Comparison of ENCODE assay signal across 1 cellular context in genomic region chr4:98794565-98795205, GRCh38.
A peak's percentile ranks its signal among the peaks of the same experiment; 100 is the strongest.
TF ChIP-seq lines count a peak whose summit lies in the region.

No MANE protein-coding gene starts in this region.

TF ChIP-seq in K562, 482 proteins besides CTCF, POLR2A, EP300 and RAD21 (continued from another document and continues in another):
- TF ChIP-seq JUND (IDR thresholded peaks at IDR 0.05; ENCODE audit: borderline replicate concordance, low read depth, low read length) (peak; percentile 85), JUND (tag; IDR thresholded peaks at IDR 0.05; ENCODE audit: borderline replicate concordance, low read depth, low read length) (peak; percentile 82; the same call in 2 of the 3 replicates), MYC (IDR thresholded peaks at IDR 0.05; ENCODE audit: low read depth, low read length) (no peak), MYC (CRISPR knock-in tag; IDR thresholded peaks at IDR 0.05; ENCODE audit: borderline replicate concordance, low read depth) (no peak), ZNF165 (CRISPR knock-in tag; IDR thresholded peaks at IDR 0.05; ENCODE audit: borderline replicate concordance) (no peak), NEUROD1 (IDR thresholded peaks at IDR 0.05; ENCODE audit: borderline replicate concordance, low read depth, low read length, partially characterized antibody) (no peak), SMAD1 (IDR thresholded peaks at IDR 0.05; ENCODE audit: low read depth, low read length, partially characterized antibody) (no peak), ZBTB1 (CRISPR knock-in tag; IDR thresholded peaks at IDR 0.05; ENCODE audit: borderline replicate concordance, low read depth) (no peak), DPF2 (IDR thresholded peaks at IDR 0.05) (peak; percentile 77), U2AF1 (optimal IDR thresholded peaks at IDR 0.05; ENCODE audit: low read depth, low read length) (no peak), RBM14 (IDR thresholded peaks at IDR 0.05; ENCODE audit: borderline replicate concordance, insufficient read depth, low read depth, low read length) (no peak), ARID2 (IDR thresholded peaks at IDR 0.05) (no peak), C11orf30 (IDR thresholded peaks at IDR 0.05; ENCODE audit: low read depth) (peak; percentile 93), CREM (IDR thresholded peaks at IDR 0.05; ENCODE audit: low read depth) (no peak), NR2C2 (CRISPR knock-in tag; IDR thresholded peaks at IDR 0.05) (no peak), NR2C2 (tag; IDR thresholded peaks at IDR 0.05) (0 out of 2 replicates have a peak, but pooled peaks have one; percentile 4), CHD2 (IDR thresholded peaks at IDR 0.05; ENCODE audit: low read depth, low read length) (no peak), VEZF1 (CRISPR knock-in tag; IDR thresholded peaks at IDR 0.05) (no peak), BHLHE40 (IDR thresholded peaks at IDR 0.05; ENCODE audit: low read length) (no peak), NFE2 (IDR thresholded peaks at IDR 0.05; ENCODE audit: low read depth) (peak; percentile 98), KLF13 (tag; IDR thresholded peaks at IDR 0.05; ENCODE audit: borderline replicate concordance, low read depth) (no peak), PTRF (tag; IDR thresholded peaks at IDR 0.05) (no peak), CBFA2T3 (IDR thresholded peaks at IDR 0.05) (peak; percentile 13; the same call in 1 of the 2 replicates), RFX7 (CRISPR knock-in tag; IDR thresholded peaks at IDR 0.05) (no peak), ETV6 (IDR thresholded peaks at IDR 0.05; ENCODE audit: borderline replicate concordance in 1 of 2, low read depth in 2 of 2, low read length in 1 of 2) (no peak), ETV6 (CRISPR knock-in tag; IDR thresholded peaks at IDR 0.05; ENCODE audit: borderline replicate concordance) (no peak), ZNF124 (CRISPR knock-in tag; IDR thresholded peaks at IDR 0.05) (no peak), DACH1 (IDR thresholded peaks at IDR 0.05; ENCODE audit: partially characterized antibody) (no peak), ETV1 (tag; conservative IDR thresholded peaks at IDR 0.05; ENCODE audit: low read depth) (peak; percentile 45; the same call in 1 of the 2 replicates), BRD9 (IDR thresholded peaks at IDR 0.05; ENCODE audit: low read depth, partially characterized antibody) (peak; percentile 76), RBM34 (IDR thresholded peaks at IDR 0.05; ENCODE audit: borderline replicate concordance, insufficient read depth, low read length) (no peak), ATF3 (IDR thresholded peaks at IDR 0.05) (peak; percentile 65), ATF3 (CRISPR knock-in tag; conservative IDR thresholded peaks at IDR 0.05) (no peak), ZHX1 (conservative IDR thresholded peaks at IDR 0.05; ENCODE audit: low read length) (no peak), ZNF277 (CRISPR knock-in tag; IDR thresholded peaks at IDR 0.05; ENCODE audit: borderline replicate concordance) (no peak), HNRNPUL1 (IDR thresholded peaks at IDR 0.05; ENCODE audit: low read length) (no peak), FOXM1 (IDR thresholded peaks at IDR 0.05; ENCODE audit: low read depth) (no peak), FOXM1 (CRISPR knock-in tag; IDR thresholded peaks at IDR 0.05; ENCODE audit: low read depth) (no peak), RBFOX2 (IDR thresholded peaks at IDR 0.05; ENCODE audit: low read depth, low read length) (no peak), PHB2 (IDR thresholded peaks at IDR 0.05; ENCODE audit: low read depth) (no peak), SFPQ (IDR thresholded peaks at IDR 0.05; ENCODE audit: low read depth, low read length) (no peak), BACH1 (tag; IDR thresholded peaks at IDR 0.05) (peak; percentile 56; the same call in 1 of the 2 replicates), ZNF778 (CRISPR knock-in tag; IDR thresholded peaks at IDR 0.05) (no peak), MXI1 (IDR thresholded peaks at IDR 0.05; ENCODE audit: low read depth, low read length) (no peak), FOXK2 (conservative IDR thresholded peaks at IDR 0.05 in 1 of 2, IDR thresholded peaks at IDR 0.05 in 1 of 2; ENCODE audit: low read depth in 2 of 2) (no peak), ZNF347 (CRISPR knock-in tag; IDR thresholded peaks at IDR 0.05; ENCODE audit: low read depth) (no peak), IRF9 (tag; IDR thresholded peaks at IDR 0.05) (no peak), ZNF24 (IDR thresholded peaks at IDR 0.05) (no peak), EGR1 (conservative IDR thresholded peaks at IDR 0.05) (peak; percentile 42; the same call in 1 of the 2 replicates), CREB1 (IDR thresholded peaks at IDR 0.05) (no peak), CREB1 (CRISPR knock-in tag; IDR thresholded peaks at IDR 0.05) (no peak), MAFF (IDR thresholded peaks at IDR 0.05; ENCODE audit: low read length) (peak; percentile 90)
- TF ChIP-seq, protein P1, sequence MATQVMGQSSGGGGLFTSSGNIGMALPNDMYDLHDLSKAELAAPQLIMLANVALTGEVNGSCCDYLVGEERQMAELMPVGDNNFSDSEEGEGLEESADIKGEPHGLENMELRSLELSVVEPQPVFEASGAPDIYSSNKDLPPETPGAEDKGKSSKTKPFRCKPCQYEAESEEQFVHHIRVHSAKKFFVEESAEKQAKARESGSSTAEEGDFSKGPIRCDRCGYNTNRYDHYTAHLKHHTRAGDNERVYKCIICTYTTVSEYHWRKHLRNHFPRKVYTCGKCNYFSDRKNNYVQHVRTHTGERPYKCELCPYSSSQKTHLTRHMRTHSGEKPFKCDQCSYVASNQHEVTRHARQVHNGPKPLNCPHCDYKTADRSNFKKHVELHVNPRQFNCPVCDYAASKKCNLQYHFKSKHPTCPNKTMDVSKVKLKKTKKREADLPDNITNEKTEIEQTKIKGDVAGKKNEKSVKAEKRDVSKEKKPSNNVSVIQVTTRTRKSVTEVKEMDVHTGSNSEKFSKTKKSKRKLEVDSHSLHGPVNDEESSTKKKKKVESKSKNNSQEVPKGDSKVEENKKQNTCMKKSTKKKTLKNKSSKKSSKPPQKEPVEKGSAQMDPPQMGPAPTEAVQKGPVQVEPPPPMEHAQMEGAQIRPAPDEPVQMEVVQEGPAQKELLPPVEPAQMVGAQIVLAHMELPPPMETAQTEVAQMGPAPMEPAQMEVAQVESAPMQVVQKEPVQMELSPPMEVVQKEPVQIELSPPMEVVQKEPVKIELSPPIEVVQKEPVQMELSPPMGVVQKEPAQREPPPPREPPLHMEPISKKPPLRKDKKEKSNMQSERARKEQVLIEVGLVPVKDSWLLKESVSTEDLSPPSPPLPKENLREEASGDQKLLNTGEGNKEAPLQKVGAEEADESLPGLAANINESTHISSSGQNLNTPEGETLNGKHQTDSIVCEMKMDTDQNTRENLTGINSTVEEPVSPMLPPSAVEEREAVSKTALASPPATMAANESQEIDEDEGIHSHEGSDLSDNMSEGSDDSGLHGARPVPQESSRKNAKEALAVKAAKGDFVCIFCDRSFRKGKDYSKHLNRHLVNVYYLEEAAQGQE (CRISPR knock-in tag; IDR thresholded peaks at IDR 0.05; ENCODE audit: low read depth) = no peak
- TF ChIP-seq, protein P2, sequence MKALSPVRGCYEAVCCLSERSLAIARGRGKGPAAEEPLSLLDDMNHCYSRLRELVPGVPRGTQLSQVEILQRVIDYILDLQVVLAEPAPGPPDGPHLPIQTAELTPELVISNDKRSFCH (CRISPR knock-in tag; IDR thresholded peaks at IDR 0.05) = no peak
- TF ChIP-seq, protein P2 (tag; IDR thresholded peaks at IDR 0.05) = no peak
- TF ChIP-seq, protein P3, sequence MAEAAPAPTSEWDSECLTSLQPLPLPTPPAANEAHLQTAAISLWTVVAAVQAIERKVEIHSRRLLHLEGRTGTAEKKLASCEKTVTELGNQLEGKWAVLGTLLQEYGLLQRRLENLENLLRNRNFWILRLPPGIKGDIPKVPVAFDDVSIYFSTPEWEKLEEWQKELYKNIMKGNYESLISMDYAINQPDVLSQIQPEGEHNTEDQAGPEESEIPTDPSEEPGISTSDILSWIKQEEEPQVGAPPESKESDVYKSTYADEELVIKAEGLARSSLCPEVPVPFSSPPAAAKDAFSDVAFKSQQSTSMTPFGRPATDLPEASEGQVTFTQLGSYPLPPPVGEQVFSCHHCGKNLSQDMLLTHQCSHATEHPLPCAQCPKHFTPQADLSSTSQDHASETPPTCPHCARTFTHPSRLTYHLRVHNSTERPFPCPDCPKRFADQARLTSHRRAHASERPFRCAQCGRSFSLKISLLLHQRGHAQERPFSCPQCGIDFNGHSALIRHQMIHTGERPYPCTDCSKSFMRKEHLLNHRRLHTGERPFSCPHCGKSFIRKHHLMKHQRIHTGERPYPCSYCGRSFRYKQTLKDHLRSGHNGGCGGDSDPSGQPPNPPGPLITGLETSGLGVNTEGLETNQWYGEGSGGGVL (CRISPR knock-in tag; IDR thresholded peaks at IDR 0.05) = no peak
